ENCODE assay signal across 26 cellular contexts in the genomic region with DNA sequence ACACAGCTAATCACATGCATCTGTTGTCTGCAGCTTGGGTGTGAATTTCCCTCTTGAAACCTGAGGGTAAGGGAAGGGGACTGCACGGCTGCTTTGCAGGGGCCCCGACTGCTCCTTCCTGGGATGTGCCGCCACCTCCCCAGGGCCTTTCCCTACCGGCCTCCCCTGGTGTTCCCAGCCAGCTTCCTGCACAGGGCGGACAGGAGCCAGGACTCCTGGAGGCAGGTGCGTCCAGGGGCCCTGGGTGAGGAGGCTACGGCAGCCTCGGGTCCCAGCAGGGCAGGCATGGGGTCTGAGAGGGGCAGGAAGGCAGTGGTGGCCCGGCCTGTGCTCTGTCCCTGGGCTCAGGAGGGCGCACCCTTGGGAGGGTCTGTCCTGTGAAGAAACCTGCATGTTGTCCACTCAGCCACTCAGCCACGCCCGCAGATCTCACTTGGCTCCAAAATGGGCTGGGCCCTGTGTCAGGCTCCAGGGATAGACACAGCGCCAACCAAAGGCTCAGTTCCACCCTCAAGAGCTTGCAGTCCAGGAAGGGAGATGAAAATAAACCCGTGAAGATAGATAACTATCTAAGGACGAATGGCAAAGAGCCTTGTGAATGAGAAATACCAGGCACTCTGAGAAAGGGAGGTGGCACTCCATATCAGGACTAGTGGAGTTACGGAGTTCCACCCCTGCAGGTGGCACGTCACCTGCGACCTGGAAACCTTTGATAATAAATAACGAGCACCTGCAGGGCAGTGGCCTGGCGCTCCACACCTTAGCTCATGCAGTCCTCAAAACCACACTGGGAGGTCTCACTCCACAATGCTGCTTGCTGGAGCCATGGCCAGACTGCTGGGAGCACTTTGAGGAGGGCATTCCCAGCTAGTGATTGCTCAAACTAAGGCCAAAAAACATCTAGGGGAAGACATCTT.
"Had no signal": no experiment of that assay in that cellular context is flagged by ENCODE, and none has a peak within 500 bp of the region (broad histone marks: within the 10 kb centered on the region; RNA-seq: fewer than 3 reads in every experiment).

No MANE protein-coding gene starts in this region.

- H3K4me1 Mint-ChIP-seq: activated T-helper 17 cell treated with anti-CD3 and anti-CD28 coated beads, Interleukin-2, amount 50 U/mL, for 72 hours; stimulated activated effector memory CD8-positive, alpha-beta T cell treated with anti-CD3 and anti-CD28 coated beads, Interleukin-12 subunit alpha, Interleukin-12 subunit beta, amount 100 ng/mL, for 72 hours; T-helper 17 cell had no signal

- H3K79me2 ChIP-seq: parathyroid adenoma had no signal

- DNase-seq: activated CD4-positive, alpha-beta T cell treated with anti-CD3 and anti-CD28 coated beads for 1 hour; activated CD4-positive, alpha-beta T cell treated with anti-CD3 and anti-CD28 coated beads, Interleukin-2, amount 50 U/mL, for 1 hour; activated CD8-positive, alpha-beta T cell treated with anti-CD3 and anti-CD28 coated beads for 36 hours; activated gamma-delta T cell treated with Interleukin-2 at 50 U/mL for 16 hours; activated T-cell treated with anti-CD3 and anti-CD28 coated beads, Interleukin-2, amount 50 U/mL, for 4 hours; central memory CD4-positive, alpha-beta T cell; foreskin keratinocyte; left ventricle myocardium inferior; naive B cell; nucleus accumbens; psoas muscle; sigmoid colon; small intestine; stimulated activated CD4-positive, alpha-beta T cell treated with anti-CD3 and anti-CD28 coated beads, Interleukin-4, amount 100 ng/mL, for 24 hours; T-helper 17 cell; T1000 had no signal

- H3K9me3 Mint-ChIP-seq: dendritic cell treated with granulocyte-macrophage colony-stimulating factor and Interleukin-4, amounts not matched to agents 40 ng/mL and 50 ng/mL, for 4 days had no signal

- H3K27me3 ChIP-seq: breast epithelium, esophagus muscularis mucosa, foreskin keratinocyte, sigmoid colon, tibial nerve had no signal

- H3K36me3 Mint-ChIP-seq: stimulated activated effector memory CD8-positive, alpha-beta T cell treated with anti-CD3 and anti-CD28 coated beads, Interleukin-12 subunit alpha, Interleukin-12 subunit beta, amount 100 ng/mL, for 72 hours had no signal

- H3K27ac Mint-ChIP-seq: activated CD8-positive, alpha-beta T cell treated with anti-CD3 and anti-CD28 coated beads for 36 hours; activated naive CD4-positive, alpha-beta T cell treated with anti-CD3 and anti-CD28 coated beads, Interleukin-2, amount 50 U/mL, for 72 hours; activated T-helper 17 cell treated with anti-CD3 and anti-CD28 coated beads, Interleukin-2, amount 50 U/mL, for 72 hours; dendritic cell treated with granulocyte-macrophage colony-stimulating factor and Interleukin-4, amounts not matched to agents 40 ng/mL and 50 ng/mL, for 4 days; naive B cell; stimulated activated effector memory CD8-positive, alpha-beta T cell treated with anti-CD3 and anti-CD28 coated beads, Interleukin-12 subunit alpha, Interleukin-12 subunit beta, amount 100 ng/mL, for 72 hours; T-helper 17 cell; WTC11 had no signal

- H3K4me3 Mint-ChIP-seq: activated CD8-positive, alpha-beta T cell treated with anti-CD3 and anti-CD28 coated beads for 36 hours; activated T-cell treated with anti-CD3 and anti-CD28 coated beads, Interleukin-2, amount 50 U/mL, for 4 hours; activated T-helper 17 cell treated with anti-CD3 and anti-CD28 coated beads, Interleukin-2, amount 50 U/mL, for 72 hours; dendritic cell treated with granulocyte-macrophage colony-stimulating factor and Interleukin-4, amounts not matched to agents 40 ng/mL and 50 ng/mL, for 4 days; stimulated activated effector memory CD8-positive, alpha-beta T cell treated with anti-CD3 and anti-CD28 coated beads, Interleukin-12 subunit alpha, Interleukin-12 subunit beta, amount 100 ng/mL, for 72 hours; T-helper 17 cell; WTC11 had no signal

- H3K27ac ChIP-seq: breast epithelium, esophagus muscularis mucosa, foreskin keratinocyte, left ventricle myocardium inferior, parathyroid adenoma, psoas muscle, sigmoid colon, tibial nerve had no signal

- H2AFZ ChIP-seq: parathyroid adenoma had no signal

- ATAC-seq: activated CD8-positive, alpha-beta T cell treated with anti-CD3 and anti-CD28 coated beads for 36 hours; activated naive CD4-positive, alpha-beta T cell treated with anti-CD3 and anti-CD28 coated beads, Interleukin-2, amount 50 U/mL, for 72 hours; activated T-cell treated with anti-CD3 and anti-CD28 coated beads, Interleukin-2, amount 50 U/mL, for 4 hours; activated T-helper 17 cell treated with anti-CD3 and anti-CD28 coated beads, Interleukin-2, amount 50 U/mL, for 72 hours; foreskin keratinocyte; psoas muscle; stimulated activated effector memory CD8-positive, alpha-beta T cell treated with anti-CD3 and anti-CD28 coated beads, Interleukin-12 subunit alpha, Interleukin-12 subunit beta, amount 100 ng/mL, for 72 hours; T-helper 17 cell; WTC11 had no signal

- H3K27me3 Mint-ChIP-seq: activated CD8-positive, alpha-beta T cell treated with anti-CD3 and anti-CD28 coated beads for 36 hours; activated T-helper 17 cell treated with anti-CD3 and anti-CD28 coated beads, Interleukin-2, amount 50 U/mL, for 72 hours; dendritic cell treated with granulocyte-macrophage colony-stimulating factor and Interleukin-4, amounts not matched to agents 40 ng/mL and 50 ng/mL, for 4 days; naive B cell; T-helper 17 cell had no signal

- H3K4me1 ChIP-seq: breast epithelium, esophagus muscularis mucosa, foreskin keratinocyte, left ventricle myocardium inferior, parathyroid adenoma, psoas muscle, sigmoid colon, tibial nerve had no signal

- H3K36me3 ChIP-seq: breast epithelium, esophagus muscularis mucosa, left ventricle myocardium inferior, sigmoid colon, tibial nerve had no signal

- H3K4me3 ChIP-seq: breast epithelium, esophagus muscularis mucosa, left ventricle myocardium inferior, lung, psoas muscle, sigmoid colon, tibial nerve had no signal
